ENCODE assay signal across 2 cellular contexts in the genomic region with DNA sequence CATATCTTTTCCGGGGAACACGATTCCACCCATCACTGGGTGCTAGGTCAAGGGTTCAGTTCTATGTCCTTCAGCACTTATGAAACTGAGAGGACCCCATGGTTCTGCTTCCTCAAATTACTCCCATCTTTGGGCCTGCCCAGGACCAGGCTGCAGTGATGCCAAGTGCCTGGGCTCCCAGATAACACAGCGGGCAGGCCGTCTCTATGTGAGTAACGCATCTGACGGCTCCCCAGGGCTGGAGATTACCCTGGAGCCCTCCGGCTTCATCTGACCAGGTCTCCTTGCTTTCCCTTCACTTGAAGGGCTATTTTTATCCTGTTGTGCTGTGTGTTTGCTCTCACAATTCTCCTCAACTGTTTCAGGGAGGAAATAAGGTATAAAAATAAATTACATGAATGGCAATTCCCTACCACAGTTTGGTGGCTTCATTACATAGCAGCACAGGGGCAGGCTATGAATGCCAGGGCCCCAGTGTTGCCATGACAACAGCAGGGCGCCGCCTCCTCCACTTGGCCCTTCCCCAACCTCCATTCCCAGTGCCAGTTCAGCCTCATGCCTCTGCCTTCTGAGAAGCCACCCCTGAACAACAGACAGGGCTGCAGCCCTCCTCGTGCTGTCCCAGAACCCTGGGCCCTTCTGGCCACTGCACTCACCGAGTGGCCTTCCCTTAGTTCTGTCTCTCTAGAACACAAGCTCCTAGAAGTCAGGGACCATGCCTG.
TF ChIP-seq lines count a peak whose summit lies in the region.

No MANE protein-coding gene starts in this region.

TF ChIP-seq in SK-N-SH, 30 proteins besides CTCF, POLR2A, EP300 and RAD21 (continued from another document):
- TF ChIP-seq MEF2A (IDR thresholded peaks at IDR 0.05; ENCODE audit: borderline replicate concordance, low read depth), result no peak

TF ChIP-seq in SK-N-SH treated with all-trans-retinoic acid at 6 μM for 48 hours, 23 proteins besides CTCF, POLR2A, EP300 and RAD21 (continued from another document):
- TF ChIP-seq POU6F1 (CRISPR knock-in tag; IDR thresholded peaks at IDR 0.05; ENCODE audit: borderline replicate concordance, low read depth) (no peak), GLIS3 (CRISPR knock-in tag; IDR thresholded peaks at IDR 0.05) (no peak), PATZ1 (CRISPR knock-in tag; IDR thresholded peaks at IDR 0.05; ENCODE audit: borderline replicate concordance) (no peak)
